15 cellular contexts compared by ENCODE assay signal in genomic region chr4:7761312-7761711, GRCh38.
DNase-seq lines count a peak whose midpoint lies in the region; ATAC-seq and TF ChIP-seq lines count a peak whose summit lies in the region.
"Had no signal": no experiment of that assay in that cellular context is flagged by ENCODE, and none has a peak within 500 bp of the region (broad histone marks: within the 10 kb centered on the region; RNA-seq: fewer than 3 reads in every experiment).

No MANE protein-coding gene starts in this region.

- H2BK12ac ChIP-seq in neuronal stem cell (ENCODE audit: low read length): no peak overlapping the region

- H2AK5ac ChIP-seq in neuronal stem cell (ENCODE audit: low read depth, low read length): peak overlapping the region; percentile 28

- no peak for TF ChIP-seq POLR2A in gastrocnemius medialis (IDR thresholded peaks at IDR 0.05)

- no peak overlapping the region for H3K14ac ChIP-seq in neuronal stem cell (ENCODE audit: low read length)

- H3K4ac ChIP-seq in neuronal stem cell (ENCODE audit: low read length): no peak overlapping the region

- no peaks in the 10 kb centered on the region for H3K27me3 Mint-ChIP-seq in activated naive CD4-positive, alpha-beta T cell treated with anti-CD3 and anti-CD28 coated beads for 36 hours (ENCODE audit: low read depth)

- H3K9me3 ChIP-seq in neuronal stem cell (replicated peaks in 1 of 2; ENCODE audit: control insufficient read depth in 2 of 2, insufficient read depth in 1 of 2, low read depth in 1 of 2, low read length in 2 of 2) (no peaks in the 10 kb centered on the region), gastrocnemius medialis (no peaks in the 10 kb centered on the region), left lung (no peaks in the 10 kb centered on the region)
- H3K9me3 ChIP-seq: A549, left ventricle myocardium inferior, neutrophil, psoas muscle had no signal

- DNase-seq in activated naive CD4-positive, alpha-beta T cell treated with anti-CD3 and anti-CD28 coated beads for 36 hours: no peak
- no peak for DNase-seq in activated naive CD4-positive, alpha-beta T cell (lab: John Stamatoyannopoulos, UW)
- DNase-seq in activated naive CD4-positive, alpha-beta T cell treated with anti-CD3 and anti-CD28 coated beads, Interleukin-2, amount 50 U/mL, for 72 hours (ENCODE audit: low spot score in 2 of 2): no peak
- DNase-seq in neuronal stem cell (ENCODE audit: low spot score) (no peak), gastrocnemius medialis (no peak), left lung (no peak), caudate nucleus (lab: John Stamatoyannopoulos, UW) (no peak)
- DNase-seq: DMS 273 treated with DMSO at 0.1 percent for 48 hours had no signal

- peak overlapping the region; percentile 76 for H3K27ac Mint-ChIP-seq in activated naive CD4-positive, alpha-beta T cell treated with anti-CD3 and anti-CD28 coated beads for 36 hours
- peak overlapping the region; percentile 30 to 44 for H3K27ac Mint-ChIP-seq in activated naive CD4-positive, alpha-beta T cell treated with anti-CD3 and anti-CD28 coated beads, Interleukin-2, amount 50 U/mL, for 72 hours

- H3K4me1 Mint-ChIP-seq in activated naive CD4-positive, alpha-beta T cell treated with anti-CD3 and anti-CD28 coated beads for 36 hours (ENCODE audit: low read depth): peaks cover 39% of the 10 kb centered on the region

- no peak overlapping the region for H3K4me2 ChIP-seq in neuronal stem cell (ENCODE audit: insufficient read depth, low read length, poor library complexity, severe bottlenecking)
- H3K4me2 ChIP-seq: A549 had no signal

- peak overlapping the region; percentile 79 for H3K18ac ChIP-seq in neuronal stem cell (ENCODE audit: low read length)

- H3K4me3 ChIP-seq in neuronal stem cell (ENCODE audit: low read length in 2 of 2): no peak overlapping the region
- no peak overlapping the region for H3K4me3 ChIP-seq in gastrocnemius medialis
- H3K4me3 ChIP-seq in left lung: no peak overlapping the region
- H3K4me3 ChIP-seq: A549, coronary artery, GM23248, left ventricle myocardium inferior, psoas muscle had no signal

- no peak overlapping the region for H3K27ac ChIP-seq in neuronal stem cell (replicated peaks; ENCODE audit: low read length)
- no peak overlapping the region for H3K27ac ChIP-seq in gastrocnemius medialis
- no peak overlapping the region for H3K27ac ChIP-seq in left lung
- H3K27ac ChIP-seq in caudate nucleus (ENCODE audit: low read depth, low read length): no peak overlapping the region
- H3K27ac ChIP-seq: GM23248, neutrophil, psoas muscle had no signal

- H3K36me3 ChIP-seq in neuronal stem cell (replicated peaks in 1 of 2; ENCODE audit: control insufficient read depth in 2 of 2, insufficient read depth in 2 of 2, low read length in 2 of 2): peaks cover 2 to 3% of the 10 kb centered on the region in 2 donors
- H3K36me3 ChIP-seq in gastrocnemius medialis: no peaks in the 10 kb centered on the region
- H3K36me3 ChIP-seq in left lung: peaks cover 0 to 49% of the 10 kb centered on the region in 2 donors
- H3K36me3 ChIP-seq: left ventricle myocardium inferior had no signal

- H2BK15ac ChIP-seq in neuronal stem cell (ENCODE audit: low read length): no peak overlapping the region

- CTCF ChIA-PET in activated naive CD4-positive, alpha-beta T cell treated with anti-CD3 and anti-CD28 coated beads for 36 hours (lab: Charles Lee): interaction anchor here (0.6 to 6.2 kb wide), 11 partner anchors 8 to 227 kb away, joined by 3 to 77 read pairs (median 4); no protein-coding TSS in a partner anchor

- intact Hi-C loops in activated naive CD4-positive, alpha-beta T cell treated with anti-CD3 and anti-CD28 coated beads for 36 hours (cut with micrococcal nuclease): loop anchor here (1.0 to 2.0 kb wide), 2 partner anchors 41 to 225 kb away; no protein-coding TSS in a partner anchor
- intact Hi-C loops in gastrocnemius medialis (cut with DNase I; ENCODE audit: low total_unique reads): loop anchor here (1.0 kb wide), 1 partner anchor 41 kb away; no protein-coding TSS in a partner anchor
- intact Hi-C loops in left lung (cut with DNase I): no loop called here

- WGBS in neuronal stem cell (ENCODE audit: extremely low coverage in 2 of 2, insufficient read length in 2 of 2, insufficient replicate concordance in 1 of 2), 2 donors: no CpG with 5 or more reads among the region's 11 CpGs

- TF ChIP-seq CTCF in gastrocnemius medialis (IDR thresholded peaks at IDR 0.05 in 4 of 5, conservative IDR thresholded peaks at IDR 0.05 in 1 of 5): no peak
- TF ChIP-seq CTCF in left lung (IDR thresholded peaks at IDR 0.05): no peak

- no peak overlapping the region for H3K4me3 Mint-ChIP-seq in activated naive CD4-positive, alpha-beta T cell treated with anti-CD3 and anti-CD28 coated beads for 36 hours

- no peak overlapping the region for H2BK5ac ChIP-seq in neuronal stem cell (ENCODE audit: low read length)

- no peak overlapping the region for H2AFZ ChIP-seq in neuronal stem cell (ENCODE audit: low read length)
- H2AFZ ChIP-seq: GM23248 had no signal

- no peak overlapping the region for H2BK120ac ChIP-seq in neuronal stem cell (ENCODE audit: low read depth, low read length)

- peaks cover 4% of the 10 kb centered on the region for H3K79me1 ChIP-seq in neuronal stem cell (ENCODE audit: low read depth, low read length)

- H4K91ac ChIP-seq in neuronal stem cell (ENCODE audit: low read depth, low read length, poor library complexity): no peak overlapping the region

- H3K36me3 Mint-ChIP-seq in activated naive CD4-positive, alpha-beta T cell treated with anti-CD3 and anti-CD28 coated beads for 36 hours (ENCODE audit: low read depth): peaks cover 2% of the 10 kb centered on the region
- no peaks in the 10 kb centered on the region for H3K36me3 Mint-ChIP-seq in activated naive CD4-positive, alpha-beta T cell treated with anti-CD3 and anti-CD28 coated beads, Interleukin-2, amount 50 U/mL, for 72 hours

- no peak overlapping the region for H4K8ac ChIP-seq in neuronal stem cell (ENCODE audit: low read depth, low read length)

- H3K9ac ChIP-seq in neuronal stem cell (ENCODE audit: low read depth, low read length, poor library complexity): no peak overlapping the region
- H3K9ac ChIP-seq: GM23248 had no signal

- H3K4me1 ChIP-seq in neuronal stem cell (ENCODE audit: control insufficient read depth in 2 of 2, insufficient read depth in 1 of 2, low read depth in 1 of 2, low read length in 2 of 2): peaks cover 9 to 17% of the 10 kb centered on the region in 2 donors
- H3K4me1 ChIP-seq in gastrocnemius medialis: peaks cover 18% of the 10 kb centered on the region in 2 donors
- peaks cover 0 to 3% of the 10 kb centered on the region in 2 donors for H3K4me1 ChIP-seq in left lung

- peak; percentile 3 for ATAC-seq in GM18511 (IDR thresholded peaks at IDR 0.05; ENCODE audit: unreplicated experiment)
- ATAC-seq in activated naive CD4-positive, alpha-beta T cell treated with anti-CD3 and anti-CD28 coated beads, Interleukin-2, amount 50 U/mL, for 72 hours: no peak
- no peak for ATAC-seq in gastrocnemius medialis
- no peak for ATAC-seq in left lung

- in situ Hi-C loops in gastrocnemius medialis (cut with MboI; ENCODE audit: low sequenced_read_pairs in 4 of 4): no loop called here

- H3K9me3 Mint-ChIP-seq in activated naive CD4-positive, alpha-beta T cell treated with anti-CD3 and anti-CD28 coated beads for 36 hours: no peaks in the 10 kb centered on the region
- no peaks in the 10 kb centered on the region for H3K9me3 Mint-ChIP-seq in activated naive CD4-positive, alpha-beta T cell treated with anti-CD3 and anti-CD28 coated beads, Interleukin-2, amount 50 U/mL, for 72 hours

- H3K27me3 ChIP-seq in neuronal stem cell (ENCODE audit: control insufficient read depth in 3 of 3, insufficient read depth in 3 of 3, low read depth in 1 of 3, low read length in 3 of 3): peaks cover 0 to 3% (median 0%) of the 10 kb centered on the region in 3 experiments
- no peaks in the 10 kb centered on the region for H3K27me3 ChIP-seq in gastrocnemius medialis
- no peaks in the 10 kb centered on the region for H3K27me3 ChIP-seq in left lung
- H3K27me3 ChIP-seq: neutrophil had no signal

- H3K23ac ChIP-seq in neuronal stem cell (ENCODE audit: low read depth, low read length, poor library complexity): no peak overlapping the region

Comparison
In these comparisons a context has a peak if more than half of its experiments do, and no peak if none do; other contexts are left out.
1. intact Hi-C loops: an anchor here in activated naive CD4-positive, alpha-beta T cell treated with anti-CD3 and anti-CD28 coated beads for 36 hours (1.0 to 2.0 kb wide) and gastrocnemius medialis (1.0 kb wide); none called in left lung.